8 cellular contexts compared by ENCODE assay signal in the genomic region with DNA sequence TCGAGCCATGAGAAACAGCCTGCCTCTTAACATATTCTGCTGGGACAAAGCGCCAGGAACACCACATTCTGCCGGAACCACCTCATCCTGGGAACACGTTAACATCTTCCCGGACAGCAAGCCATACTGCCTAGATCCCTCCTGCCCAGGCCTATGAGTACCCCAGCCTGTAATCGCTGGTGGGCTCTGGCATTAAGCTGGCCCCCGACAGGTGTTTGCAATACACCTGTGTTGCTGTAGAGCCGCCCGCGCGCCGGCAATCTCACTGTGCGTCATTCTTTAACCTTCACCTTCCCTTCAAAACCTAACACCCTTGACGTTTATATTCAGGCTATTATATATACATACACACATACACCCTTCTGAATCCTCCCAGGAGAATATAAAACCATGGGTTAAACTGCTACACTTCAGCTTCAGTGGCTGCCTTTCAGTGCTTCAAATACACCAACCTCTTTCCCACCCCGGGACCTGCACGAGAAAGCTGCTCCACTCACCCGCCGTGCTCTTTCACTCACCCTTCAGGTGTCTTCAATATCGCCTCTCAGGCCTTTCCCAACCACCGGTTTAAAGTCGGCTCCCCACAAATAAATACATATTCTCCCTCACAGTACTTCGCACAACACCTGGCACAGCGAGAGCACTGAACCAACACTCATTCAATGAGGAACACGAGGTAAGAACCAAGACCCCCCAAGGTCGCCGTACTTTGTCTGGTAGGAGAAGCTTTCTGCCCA. TPM values are rescaled to one million over a fixed set of nuclear protein-coding genes. Genes with fewer than 3 reads are reported as not detected.
DNase-seq lines count a peak whose midpoint lies in the region; ATAC-seq and TF ChIP-seq lines count a peak whose summit lies in the region.

No MANE protein-coding gene starts in this region.

- H3K4me1 ChIP-seq in duodenal mucosa (ENCODE audit: control insufficient read depth in 1 of 2, insufficient read depth in 2 of 2, low read length in 2 of 2) = peaks cover 10 to 24% of the 10 kb centered on the region in 2 donors

- H3K9ac ChIP-seq in duodenal mucosa (ENCODE audit: low read depth in 1 of 2, low read length in 2 of 2) = peak overlapping the region; percentile 95 to 96

- H3K9me3 Mint-ChIP-seq in CD14-positive monocyte = peaks cover 0 to 7% (median 0%) of the 10 kb centered on the region in 7 donors
- no peaks in the 10 kb centered on the region for H3K9me3 Mint-ChIP-seq in nephron

- peaks cover 19 to 40% (median 27%) of the 10 kb centered on the region in 3 donors for H3K27me3 Mint-ChIP-seq in CD14-positive monocyte (ENCODE audit: low read depth in 3 of 3)
- peaks cover 12% of the 10 kb centered on the region for H3K27me3 Mint-ChIP-seq in nephron (ENCODE audit: low read depth)

- H3K4me1 Mint-ChIP-seq in CD14-positive monocyte (peaks cover 16% of the 10 kb centered on the region), nephron (peaks cover 37% of the 10 kb centered on the region)

- DNase-seq in CD14-positive monocyte (ENCODE audit: low spot score) = no peak
- DNase-seq in NCI-H146 (lab: John Stamatoyannopoulos, UW) = peak; percentile 21
- no peak for DNase-seq in pons (ENCODE audit: low spot score)

- peaks cover 12 to 14% of the 10 kb centered on the region in 2 donors for H3K27me3 ChIP-seq in duodenal mucosa (ENCODE audit: control insufficient read depth in 1 of 2, insufficient read depth in 2 of 2, low read length in 2 of 2)

- intact Hi-C loops in CD14-positive monocyte (cut with micrococcal nuclease) = loop anchor here in 1 of 2 donors (2.0 kb wide), 1 partner anchor 41 kb away; no protein-coding TSS in a partner anchor

- H3K4me3 ChIP-seq in duodenal mucosa (ENCODE audit: low read depth in 1 of 2, low read length in 2 of 2) = peak overlapping the region; percentile 96 to 97

- no peaks in the 10 kb centered on the region for H3K9me3 ChIP-seq in duodenal mucosa (ENCODE audit: control insufficient read depth in 1 of 2, low read length in 2 of 2)

- TF ChIP-seq CTCF in CD14-positive monocyte (IDR thresholded peaks at IDR 0.05) (no peak), nephron (IDR thresholded peaks at IDR 0.05; ENCODE audit: unreplicated experiment in 3 of 3) (no peak)

- H3K27ac ChIP-seq in duodenal mucosa (ENCODE audit: low read depth, low read length) = no peak overlapping the region

- H3K4me3 Mint-ChIP-seq in CD14-positive monocyte = peak overlapping the region; percentile 87 to 91
- peak overlapping the region; percentile 86 to 95 (median 90) for H3K4me3 Mint-ChIP-seq in nephron

- no peak for ATAC-seq in GM21526 (IDR thresholded peaks at IDR 0.05; ENCODE audit: low FRiP score, unreplicated experiment)
- no peak for ATAC-seq in GM18498 (IDR thresholded peaks at IDR 0.05; ENCODE audit: unreplicated experiment)
- no peak for ATAC-seq in GM18873 (IDR thresholded peaks at IDR 0.05; ENCODE audit: low FRiP score, unreplicated experiment)

- peaks cover 0 to 17% of the 10 kb centered on the region in 2 donors for H3K36me3 ChIP-seq in duodenal mucosa (ENCODE audit: control insufficient read depth in 1 of 2, insufficient read depth in 2 of 2, low read length in 2 of 2)

- H3K36me3 Mint-ChIP-seq in CD14-positive monocyte (peaks cover 19 to 26% of the 10 kb centered on the region in 2 donors), nephron (ENCODE audit: low read depth) (peaks cover 12% of the 10 kb centered on the region)

- H3K27ac Mint-ChIP-seq in CD14-positive monocyte = peak overlapping the region in 5 of 7 donors; percentile 50 to 98 (median 98)
- peak overlapping the region in 2 of 3 experiments; percentile 96 to 97 for H3K27ac Mint-ChIP-seq in nephron

RNA-seq across cellular contexts. Expression of a gene that starts 1.0 kb away (rescaled TPM):
- polyA plus RNA-seq in CD14-positive monocyte = 10 to 100 TPM; 10.4 to 13.3 TPM
